Comparison of ENCODE assay signal across 11 cellular contexts in genomic region chr1:172299515-172299914, GRCh38.
"Had no signal": no experiment of that assay in that cellular context is flagged by ENCODE, and none has a peak within 500 bp of the region (broad histone marks: within the 10 kb centered on the region; RNA-seq: fewer than 3 reads in every experiment).

No MANE protein-coding gene starts in this region.

- H3K27ac ChIP-seq: GM23248 had no signal

- FAIRE-seq: H1, H54 had no signal

- H3K27ac Mint-ChIP-seq: GM23338, H9, HFFc6 had no signal

- H3K9me3 ChIP-seq: HAP-1 had no signal

- ATAC-seq: GM23338, HCT116 had no signal

- H3K4me2 ChIP-seq: GM23338 had no signal

- H3K4me3 ChIP-seq: GM23248, GM23338, HAP-1 had no signal

- H3K4me1 ChIP-seq: HAP-1 had no signal

- H3K9ac ChIP-seq: GM23248 had no signal

- H2AFZ ChIP-seq: GM23248, GM23338 had no signal

- H3K4me1 Mint-ChIP-seq: GM23338, H9 had no signal

- DNase-seq: GM23248, GOT3, H7, H9, HCEC 1CT, HFFc6 had no signal

- H3K4me3 Mint-ChIP-seq: GM23338, H9, HFFc6 had no signal

- H3K36me3 ChIP-seq: HAP-1 had no signal
